In the genomic region with DNA sequence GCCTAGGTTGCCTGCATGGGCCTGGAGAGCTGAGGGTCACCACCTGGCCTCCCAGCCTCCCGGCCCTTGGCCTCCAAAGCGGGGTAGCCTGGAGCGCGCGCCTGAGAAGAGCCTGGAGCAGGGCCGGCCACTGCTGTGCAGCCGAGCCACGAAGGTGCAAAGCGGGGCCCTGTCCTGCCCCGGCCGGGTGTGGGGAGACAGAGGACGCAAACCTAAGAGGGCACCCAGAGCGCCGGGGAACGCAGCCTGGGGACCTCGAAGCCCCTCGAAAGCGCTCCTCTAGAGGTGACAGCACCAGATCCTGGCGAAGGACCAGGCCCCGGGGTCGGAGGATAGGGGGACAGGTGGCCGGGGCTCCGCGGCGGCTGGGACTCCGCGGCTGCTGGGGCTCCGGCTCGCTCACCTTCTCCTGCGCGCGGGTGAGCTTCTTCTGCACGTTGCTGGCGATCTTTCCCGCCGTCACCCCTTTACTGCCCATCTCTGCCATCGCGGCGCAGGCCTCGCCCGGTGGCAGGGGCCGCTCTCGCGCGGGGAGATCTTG, we compare ENCODE assay signal across 8 cellular contexts. TPM values are rescaled to one million over a fixed set of nuclear protein-coding genes. Genes with fewer than 3 reads are reported as not detected.
DNase-seq lines count a peak whose midpoint lies in the region; ATAC-seq and TF ChIP-seq lines count a peak whose summit lies in the region.

No MANE protein-coding gene starts in this region.

- no peaks in the 10 kb centered on the region for H3K27me3 ChIP-seq in body of pancreas

- 0% methylated on average over 45 of the region's 45 CpGs; no CpG with 5 or more reads in 1 of the 2 donors for WGBS in body of pancreas, 2 donors

- TF ChIP-seq POLR2A in body of pancreas (IDR thresholded peaks at IDR 0.05) = no peak

- no peaks in the 10 kb centered on the region for H3K9me3 ChIP-seq in body of pancreas

- H3K4me1 ChIP-seq in body of pancreas = peaks cover 31% of the 10 kb centered on the region

- intact Hi-C loops in body of pancreas (cut with DNase I) = no loop called here

- no peak overlapping the region for H3K27ac Mint-ChIP-seq in stimulated activated naive B cell treated with anti-CD40 and anti-IgM and Interleukin-4, amounts not matched to agents 10 μg/mL and 1 μg/mL and 100 μg/mL, for 72 hours

- no peak for TF ChIP-seq EP300 in Ishikawa (IDR thresholded peaks at IDR 0.05; ENCODE audit: borderline replicate concordance)

- H3K9me3 Mint-ChIP-seq in stimulated activated naive B cell treated with anti-CD40 and anti-IgM and Interleukin-4, amounts not matched to agents 10 μg/mL and 1 μg/mL and 100 μg/mL, for 72 hours = no peaks in the 10 kb centered on the region

- peak; percentile 44 for DNase-seq in ELR (ENCODE audit: low read depth)
- DNase-seq in body of pancreas = peak in 2 of 4 donors; percentile 42 to 44
- DNase-seq in islet precursor cell = peak; percentile 72
- DNase-seq in stimulated activated naive B cell treated with anti-CD40 and anti-IgM and Interleukin-4, amounts not matched to agents 10 μg/mL and 1 μg/mL and 100 μg/mL, for 72 hours = peak; percentile 15
- no peak for DNase-seq in NCI-H774 (lab: John Stamatoyannopoulos, UW)
- DNase-seq in NCI-H2196 (lab: John Stamatoyannopoulos, UW; ENCODE audit: unreplicated experiment) = no peak

- peak overlapping the region; percentile 85 to 94 for H3K4me3 Mint-ChIP-seq in stimulated activated naive B cell treated with anti-CD40 and anti-IgM and Interleukin-4, amounts not matched to agents 10 μg/mL and 1 μg/mL and 100 μg/mL, for 72 hours

- no peak for TF ChIP-seq CTCF in body of pancreas (IDR thresholded peaks at IDR 0.05)

- ATAC-seq in GM21723 (IDR thresholded peaks at IDR 0.05; ENCODE audit: unreplicated experiment) = peak; percentile 15
- peak; percentile 23 for ATAC-seq in body of pancreas
- peak; percentile 26 to 35 for ATAC-seq in stimulated activated naive B cell treated with anti-CD40 and anti-IgM and Interleukin-4, amounts not matched to agents 10 μg/mL and 1 μg/mL and 100 μg/mL, for 72 hours (replicated peaks)

- peak overlapping the region; percentile 17 to 89 (median 86) for H3K27ac ChIP-seq in body of pancreas

- H3K36me3 ChIP-seq in body of pancreas (replicated peaks in 1 of 2; ENCODE audit: insufficient read depth in 1 of 2, low read depth in 2 of 2) = no peaks in the 10 kb centered on the region

- no peak for TF ChIP-seq RAD21 in Ishikawa (IDR thresholded peaks at IDR 0.05; ENCODE audit: low read depth)

- H3K36me3 Mint-ChIP-seq in stimulated activated naive B cell treated with anti-CD40 and anti-IgM and Interleukin-4, amounts not matched to agents 10 μg/mL and 1 μg/mL and 100 μg/mL, for 72 hours = no peaks in the 10 kb centered on the region

- peaks cover 9 to 36% of the 10 kb centered on the region in 2 donors for H3K4me1 Mint-ChIP-seq in stimulated activated naive B cell treated with anti-CD40 and anti-IgM and Interleukin-4, amounts not matched to agents 10 μg/mL and 1 μg/mL and 100 μg/mL, for 72 hours

- peaks cover 4 to 16% of the 10 kb centered on the region in 2 donors for H3K27me3 Mint-ChIP-seq in stimulated activated naive B cell treated with anti-CD40 and anti-IgM and Interleukin-4, amounts not matched to agents 10 μg/mL and 1 μg/mL and 100 μg/mL, for 72 hours

- peak overlapping the region; percentile 84 to 92 for H3K4me3 ChIP-seq in body of pancreas

TF ChIP-seq in Ishikawa, 13 proteins besides CTCF, POLR2A, EP300 and RAD21:
- TF ChIP-seq FOXM1 (IDR thresholded peaks at IDR 0.05; ENCODE audit: borderline replicate concordance, low read depth) (no peak), YY1 (IDR thresholded peaks at IDR 0.05; ENCODE audit: low read depth) (no peak), TCF12 (IDR thresholded peaks at IDR 0.05; ENCODE audit: low read depth) (0 out of 2 replicates have a peak, but pooled peaks have one; percentile 5), NFIC (IDR thresholded peaks at IDR 0.05) (no peak)

RNA-seq across cellular contexts. Expression of a gene that starts 0.4 kb away (rescaled TPM):
- 10 to 100 TPM; 24.4 to 43.5 TPM for total RNA-seq in body of pancreas

Comparison
In these comparisons a context has a peak if more than half of its experiments do, and no peak if none do; other contexts are left out.
1. DNase-seq: peak in ELR (single experiment), islet precursor cell (single experiment) and stimulated activated naive B cell treated with anti-CD40 and anti-IgM and Interleukin-4, amounts not matched to agents 10 μg/mL and 1 μg/mL and 100 μg/mL, for 72 hours (single experiment); none in NCI-H774 (single experiment) and NCI-H2196 (single experiment).
2. Peak in every context shown above with its lines, with median percentiles within 50 percentile points of each other: ATAC-seq.